ENCODE assay signal across 18 cellular contexts in genomic region chr2:240498171-240498957, GRCh38. TPM values are rescaled to one million over a fixed set of nuclear protein-coding genes. Genes with fewer than 3 reads are reported as not detected.
DNase-seq lines count a peak whose midpoint lies in the region; ATAC-seq and TF ChIP-seq lines count a peak whose summit lies in the region.
"Had no signal": no experiment of that assay in that cellular context is flagged by ENCODE, and none has a peak within 500 bp of the region (broad histone marks: within the 10 kb centered on the region; RNA-seq: fewer than 3 reads in every experiment).

No MANE protein-coding gene starts in this region.

- 88 to 92% methylated on average over 11 to 13 of the region's 13 CpGs for WGBS in lung, 2 donors

- peaks cover 3 to 23% of the 10 kb centered on the region in 2 donors for H3K36me3 ChIP-seq in lung (ENCODE audit: control insufficient read depth in 2 of 2, insufficient read depth in 2 of 2, low read length in 2 of 2)

- no peak overlapping the region for H3K4me3 ChIP-seq in lung

- H3K9me3 ChIP-seq in lung (ENCODE audit: control insufficient read depth in 2 of 2, insufficient read depth in 1 of 2, low read length in 1 of 2), result peaks cover 0 to 7% of the 10 kb centered on the region in 2 donors

- intact Hi-C loops in sciatic nerve (cut with DNase I), result no loop called here

- H3K27me3 ChIP-seq in lung (ENCODE audit: control insufficient read depth, insufficient read depth), result no peaks in the 10 kb centered on the region

- TF ChIP-seq CTCF in GM13976 (IDR thresholded peaks at IDR 0.05; ENCODE audit: borderline replicate concordance, control extremely low read depth, extremely low read depth, insufficient read depth, missing control alignments) (no peak), lung (IDR thresholded peaks at IDR 0.05; ENCODE audit: control extremely low read depth, extremely low read depth) (no peak)

- peak; percentile 2 for DNase-seq in AG20443 (ENCODE audit: low spot score)
- DNase-seq in GM13976 (ENCODE audit: low spot score), result peak; percentile 16
- peak; percentile 22 for DNase-seq in lung (ENCODE audit: low spot score)
- peak; percentile 18 for DNase-seq in sciatic nerve (ENCODE audit: low spot score)
- no peak for DNase-seq in CD1c-positive myeloid dendritic cell (ENCODE audit: extremely low spot score)
- no peak for DNase-seq in T-helper 9 cell
- DNase-seq in iPS-NIHi7 (ENCODE audit: extremely low spot score), result no peak
- DNase-seq: C1 segment of cervical spinal cord; DMS79; HFFc6; KG1; MV-4-11; NCI-H1694 treated with DMSO at 0.1 percent for 48 hours; NCI-H510A; NCI-H748 treated with DMSO at 0.1 percent for 48 hours; NK-92 treated with Interleukin-12 subunit alpha and Interleukin-12 subunit beta, amount 100 ng/mL, for 24 hours; OCI-M1; SHP77 treated with DMSO at 0.1 percent for 48 hours had no signal

- ATAC-seq in lung (ENCODE audit: insufficient read depth, low FRiP score) (no peak), sciatic nerve (no peak)

- H3K4me1 ChIP-seq in lung (ENCODE audit: control insufficient read depth in 2 of 2, insufficient read depth in 2 of 2, low read length in 2 of 2), result no peaks in the 10 kb centered on the region

- no peak overlapping the region for H3K27ac ChIP-seq in lung (ENCODE audit: low read depth in 1 of 2, low read length in 1 of 2)

- in situ Hi-C loops in GM13976 (cut with MboI; ENCODE audit: low sequenced_read_pairs, unreplicated experiment), result no loop called here

RNA-seq across cellular contexts. Expression of gene ANKMY1, which starts 59.4 kb away (rescaled TPM):
- 10 to 100 TPM; 15.8 to 34.8 TPM for total RNA-seq in lung
- polyA plus RNA-seq in lung, result 10 to 100 TPM in 1 of 2 donors, 1 to 10 TPM in 1; 9.3 to 13.9 TPM
- total RNA-seq in sciatic nerve, result 30.7 TPM

Comparison
In these comparisons a context has a peak if more than half of its experiments do, and no peak if none do; other contexts are left out.
1. DNase-seq: peak in AG20443 (single experiment), GM13976 (single experiment), lung (single experiment) and sciatic nerve (single experiment); none in CD1c-positive myeloid dendritic cell (single experiment), T-helper 9 cell (single experiment) and iPS-NIHi7 (single experiment).